1 cellular context compared by ENCODE assay signal in the genomic region with DNA sequence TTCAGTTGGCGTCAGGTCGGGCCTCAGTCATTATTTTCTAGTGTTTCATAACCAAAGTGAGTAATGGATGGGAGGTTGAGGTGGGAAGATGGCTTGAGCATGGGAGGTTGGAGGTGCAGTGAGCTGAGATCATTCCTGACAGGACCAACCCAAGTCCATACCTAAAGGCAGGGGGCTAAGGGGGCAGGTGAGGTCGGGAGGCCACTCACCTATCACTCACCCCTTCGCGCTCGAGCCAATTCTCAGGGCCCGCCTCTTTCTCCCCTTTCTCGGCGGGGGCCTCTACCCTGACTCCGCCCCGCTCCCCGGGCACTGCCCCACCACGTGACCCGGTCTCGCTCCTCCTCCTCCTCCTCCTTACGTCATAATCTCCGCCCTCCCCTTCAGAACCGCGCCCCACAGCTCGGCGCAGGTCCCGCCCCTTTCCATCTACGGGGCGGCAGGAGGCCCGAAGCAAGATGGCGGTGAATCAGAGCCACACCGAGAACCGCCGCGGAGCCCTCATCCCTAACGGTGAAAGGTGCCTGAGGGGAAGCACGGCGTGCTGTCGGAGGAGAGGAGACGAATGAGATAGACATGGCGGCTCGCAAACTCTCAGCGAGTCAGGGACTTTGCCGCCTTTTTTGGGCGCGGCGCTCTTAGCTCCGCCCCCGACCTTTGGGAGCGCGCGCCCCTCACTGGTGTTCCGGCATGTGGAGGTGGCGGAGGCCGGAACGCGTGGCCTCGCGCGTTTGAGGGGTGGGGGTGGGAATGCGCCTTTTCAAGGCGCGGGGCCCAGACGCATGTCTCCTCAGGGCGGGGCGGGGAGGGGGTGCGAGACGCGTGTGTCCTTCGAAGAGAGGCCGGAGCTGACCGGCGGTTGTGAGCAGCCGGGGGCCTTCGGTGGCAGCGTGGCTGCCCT.
TF ChIP-seq lines count a peak whose summit lies in the region.

A gene with protein sequence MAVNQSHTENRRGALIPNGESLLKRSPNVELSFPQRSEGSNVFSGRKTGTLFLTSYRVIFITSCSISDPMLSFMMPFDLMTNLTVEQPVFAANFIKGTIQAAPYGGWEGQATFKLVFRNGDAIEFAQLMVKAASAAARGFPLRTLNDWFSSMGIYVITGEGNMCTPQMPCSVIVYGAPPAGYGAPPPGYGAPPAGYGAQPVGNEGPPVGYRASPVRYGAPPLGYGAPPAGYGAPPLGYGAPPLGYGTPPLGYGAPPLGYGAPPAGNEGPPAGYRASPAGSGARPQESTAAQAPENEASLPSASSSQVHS (plus strand): TSS at position 428 of the 901 bp plus-strand sequence. CDS start 31 bp downstream, at position 459.

TF ChIP-seq in K562, 482 proteins besides CTCF, POLR2A, EP300 and RAD21 (continues in another document):
- TF ChIP-seq, protein P1, sequence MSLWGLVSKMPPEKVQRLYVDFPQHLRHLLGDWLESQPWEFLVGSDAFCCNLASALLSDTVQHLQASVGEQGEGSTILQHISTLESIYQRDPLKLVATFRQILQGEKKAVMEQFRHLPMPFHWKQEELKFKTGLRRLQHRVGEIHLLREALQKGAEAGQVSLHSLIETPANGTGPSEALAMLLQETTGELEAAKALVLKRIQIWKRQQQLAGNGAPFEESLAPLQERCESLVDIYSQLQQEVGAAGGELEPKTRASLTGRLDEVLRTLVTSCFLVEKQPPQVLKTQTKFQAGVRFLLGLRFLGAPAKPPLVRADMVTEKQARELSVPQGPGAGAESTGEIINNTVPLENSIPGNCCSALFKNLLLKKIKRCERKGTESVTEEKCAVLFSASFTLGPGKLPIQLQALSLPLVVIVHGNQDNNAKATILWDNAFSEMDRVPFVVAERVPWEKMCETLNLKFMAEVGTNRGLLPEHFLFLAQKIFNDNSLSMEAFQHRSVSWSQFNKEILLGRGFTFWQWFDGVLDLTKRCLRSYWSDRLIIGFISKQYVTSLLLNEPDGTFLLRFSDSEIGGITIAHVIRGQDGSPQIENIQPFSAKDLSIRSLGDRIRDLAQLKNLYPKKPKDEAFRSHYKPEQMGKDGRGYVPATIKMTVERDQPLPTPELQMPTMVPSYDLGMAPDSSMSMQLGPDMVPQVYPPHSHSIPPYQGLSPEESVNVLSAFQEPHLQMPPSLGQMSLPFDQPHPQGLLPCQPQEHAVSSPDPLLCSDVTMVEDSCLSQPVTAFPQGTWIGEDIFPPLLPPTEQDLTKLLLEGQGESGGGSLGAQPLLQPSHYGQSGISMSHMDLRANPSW (CRISPR knock-in tag; IDR thresholded peaks at IDR 0.05): no peak
- TF ChIP-seq, protein P2, sequence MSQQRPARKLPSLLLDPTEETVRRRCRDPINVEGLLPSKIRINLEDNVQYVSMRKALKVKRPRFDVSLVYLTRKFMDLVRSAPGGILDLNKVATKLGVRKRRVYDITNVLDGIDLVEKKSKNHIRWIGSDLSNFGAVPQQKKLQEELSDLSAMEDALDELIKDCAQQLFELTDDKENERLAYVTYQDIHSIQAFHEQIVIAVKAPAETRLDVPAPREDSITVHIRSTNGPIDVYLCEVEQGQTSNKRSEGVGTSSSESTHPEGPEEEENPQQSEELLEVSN (IDR thresholded peaks at IDR 0.05; ENCODE audit: borderline replicate concordance in 1 of 2, extremely low read depth in 1 of 2, insufficient read depth in 1 of 2, insufficient read length in 1 of 2, low read depth in 1 of 2, low read length in 1 of 2, poor library complexity in 1 of 2, severe bottlenecking in 1 of 2): peak; percentile 36 to 61
- TF ChIP-seq, protein P3, sequence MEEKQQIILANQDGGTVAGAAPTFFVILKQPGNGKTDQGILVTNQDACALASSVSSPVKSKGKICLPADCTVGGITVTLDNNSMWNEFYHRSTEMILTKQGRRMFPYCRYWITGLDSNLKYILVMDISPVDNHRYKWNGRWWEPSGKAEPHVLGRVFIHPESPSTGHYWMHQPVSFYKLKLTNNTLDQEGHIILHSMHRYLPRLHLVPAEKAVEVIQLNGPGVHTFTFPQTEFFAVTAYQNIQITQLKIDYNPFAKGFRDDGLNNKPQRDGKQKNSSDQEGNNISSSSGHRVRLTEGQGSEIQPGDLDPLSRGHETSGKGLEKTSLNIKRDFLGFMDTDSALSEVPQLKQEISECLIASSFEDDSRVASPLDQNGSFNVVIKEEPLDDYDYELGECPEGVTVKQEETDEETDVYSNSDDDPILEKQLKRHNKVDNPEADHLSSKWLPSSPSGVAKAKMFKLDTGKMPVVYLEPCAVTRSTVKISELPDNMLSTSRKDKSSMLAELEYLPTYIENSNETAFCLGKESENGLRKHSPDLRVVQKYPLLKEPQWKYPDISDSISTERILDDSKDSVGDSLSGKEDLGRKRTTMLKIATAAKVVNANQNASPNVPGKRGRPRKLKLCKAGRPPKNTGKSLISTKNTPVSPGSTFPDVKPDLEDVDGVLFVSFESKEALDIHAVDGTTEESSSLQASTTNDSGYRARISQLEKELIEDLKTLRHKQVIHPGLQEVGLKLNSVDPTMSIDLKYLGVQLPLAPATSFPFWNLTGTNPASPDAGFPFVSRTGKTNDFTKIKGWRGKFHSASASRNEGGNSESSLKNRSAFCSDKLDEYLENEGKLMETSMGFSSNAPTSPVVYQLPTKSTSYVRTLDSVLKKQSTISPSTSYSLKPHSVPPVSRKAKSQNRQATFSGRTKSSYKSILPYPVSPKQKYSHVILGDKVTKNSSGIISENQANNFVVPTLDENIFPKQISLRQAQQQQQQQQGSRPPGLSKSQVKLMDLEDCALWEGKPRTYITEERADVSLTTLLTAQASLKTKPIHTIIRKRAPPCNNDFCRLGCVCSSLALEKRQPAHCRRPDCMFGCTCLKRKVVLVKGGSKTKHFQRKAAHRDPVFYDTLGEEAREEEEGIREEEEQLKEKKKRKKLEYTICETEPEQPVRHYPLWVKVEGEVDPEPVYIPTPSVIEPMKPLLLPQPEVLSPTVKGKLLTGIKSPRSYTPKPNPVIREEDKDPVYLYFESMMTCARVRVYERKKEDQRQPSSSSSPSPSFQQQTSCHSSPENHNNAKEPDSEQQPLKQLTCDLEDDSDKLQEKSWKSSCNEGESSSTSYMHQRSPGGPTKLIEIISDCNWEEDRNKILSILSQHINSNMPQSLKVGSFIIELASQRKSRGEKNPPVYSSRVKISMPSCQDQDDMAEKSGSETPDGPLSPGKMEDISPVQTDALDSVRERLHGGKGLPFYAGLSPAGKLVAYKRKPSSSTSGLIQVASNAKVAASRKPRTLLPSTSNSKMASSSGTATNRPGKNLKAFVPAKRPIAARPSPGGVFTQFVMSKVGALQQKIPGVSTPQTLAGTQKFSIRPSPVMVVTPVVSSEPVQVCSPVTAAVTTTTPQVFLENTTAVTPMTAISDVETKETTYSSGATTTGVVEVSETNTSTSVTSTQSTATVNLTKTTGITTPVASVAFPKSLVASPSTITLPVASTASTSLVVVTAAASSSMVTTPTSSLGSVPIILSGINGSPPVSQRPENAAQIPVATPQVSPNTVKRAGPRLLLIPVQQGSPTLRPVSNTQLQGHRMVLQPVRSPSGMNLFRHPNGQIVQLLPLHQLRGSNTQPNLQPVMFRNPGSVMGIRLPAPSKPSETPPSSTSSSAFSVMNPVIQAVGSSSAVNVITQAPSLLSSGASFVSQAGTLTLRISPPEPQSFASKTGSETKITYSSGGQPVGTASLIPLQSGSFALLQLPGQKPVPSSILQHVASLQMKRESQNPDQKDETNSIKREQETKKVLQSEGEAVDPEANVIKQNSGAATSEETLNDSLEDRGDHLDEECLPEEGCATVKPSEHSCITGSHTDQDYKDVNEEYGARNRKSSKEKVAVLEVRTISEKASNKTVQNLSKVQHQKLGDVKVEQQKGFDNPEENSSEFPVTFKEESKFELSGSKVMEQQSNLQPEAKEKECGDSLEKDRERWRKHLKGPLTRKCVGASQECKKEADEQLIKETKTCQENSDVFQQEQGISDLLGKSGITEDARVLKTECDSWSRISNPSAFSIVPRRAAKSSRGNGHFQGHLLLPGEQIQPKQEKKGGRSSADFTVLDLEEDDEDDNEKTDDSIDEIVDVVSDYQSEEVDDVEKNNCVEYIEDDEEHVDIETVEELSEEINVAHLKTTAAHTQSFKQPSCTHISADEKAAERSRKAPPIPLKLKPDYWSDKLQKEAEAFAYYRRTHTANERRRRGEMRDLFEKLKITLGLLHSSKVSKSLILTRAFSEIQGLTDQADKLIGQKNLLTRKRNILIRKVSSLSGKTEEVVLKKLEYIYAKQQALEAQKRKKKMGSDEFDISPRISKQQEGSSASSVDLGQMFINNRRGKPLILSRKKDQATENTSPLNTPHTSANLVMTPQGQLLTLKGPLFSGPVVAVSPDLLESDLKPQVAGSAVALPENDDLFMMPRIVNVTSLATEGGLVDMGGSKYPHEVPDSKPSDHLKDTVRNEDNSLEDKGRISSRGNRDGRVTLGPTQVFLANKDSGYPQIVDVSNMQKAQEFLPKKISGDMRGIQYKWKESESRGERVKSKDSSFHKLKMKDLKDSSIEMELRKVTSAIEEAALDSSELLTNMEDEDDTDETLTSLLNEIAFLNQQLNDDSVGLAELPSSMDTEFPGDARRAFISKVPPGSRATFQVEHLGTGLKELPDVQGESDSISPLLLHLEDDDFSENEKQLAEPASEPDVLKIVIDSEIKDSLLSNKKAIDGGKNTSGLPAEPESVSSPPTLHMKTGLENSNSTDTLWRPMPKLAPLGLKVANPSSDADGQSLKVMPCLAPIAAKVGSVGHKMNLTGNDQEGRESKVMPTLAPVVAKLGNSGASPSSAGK (IDR thresholded peaks at IDR 0.05): 0 out of 2 replicates have a peak, but pooled peaks have one; percentile 28
- TF ChIP-seq YY1 (IDR thresholded peaks at IDR 0.05; ENCODE audit: borderline replicate concordance in 1 of 3, control insufficient read depth in 1 of 3, extremely low read depth in 1 of 3, insufficient read depth in 3 of 3, insufficient read length in 1 of 3, insufficient replicate concordance in 2 of 3, low read depth in 1 of 3, low read length in 2 of 3) (peak in 2 of 3 experiments; percentile 37 to 77), ZNF184 (CRISPR knock-in tag; IDR thresholded peaks at IDR 0.05) (no peak), MXI1 (IDR thresholded peaks at IDR 0.05; ENCODE audit: low read depth, low read length) (no peak), ZNF561 (CRISPR knock-in tag; conservative IDR thresholded peaks at IDR 0.05) (no peak), CREM (IDR thresholded peaks at IDR 0.05; ENCODE audit: low read depth) (0 out of 2 replicates have a peak, but pooled peaks have one; percentile 22), CCNT2 (IDR thresholded peaks at IDR 0.05; ENCODE audit: borderline replicate concordance, extremely low read depth, insufficient read length, low read depth, low read length) (no peak), POLR2AphosphoS5 (IDR thresholded peaks at IDR 0.05; ENCODE audit: control insufficient read depth, insufficient read depth, low read depth, low read length) (no peak), PPARD (CRISPR knock-in tag; IDR thresholded peaks at IDR 0.05) (no peak), ATF7 (IDR thresholded peaks at IDR 0.05) (peak; percentile 35; the same call in 1 of the 2 replicates), CBFA2T2 (conservative IDR thresholded peaks at IDR 0.05) (0 out of 2 replicates have a peak, but pooled peaks have one; percentile 33), ILF3 (IDR thresholded peaks at IDR 0.05; ENCODE audit: borderline replicate concordance) (no peak), MAFK (IDR thresholded peaks at IDR 0.05; ENCODE audit: low read length) (no peak), ADNP (tag; IDR thresholded peaks at IDR 0.05) (no peak), TOE1 (IDR thresholded peaks at IDR 0.05; ENCODE audit: borderline replicate concordance) (peak; percentile 79; the same call in 1 of the 2 replicates), TOE1 (CRISPR knock-in tag; IDR thresholded peaks at IDR 0.05; ENCODE audit: borderline replicate concordance, low read depth) (no peak), NFE2 (IDR thresholded peaks at IDR 0.05; ENCODE audit: low read depth) (no peak), SP1 (CRISPR knock-in tag; IDR thresholded peaks at IDR 0.05) (no peak), RAD51 (IDR thresholded peaks at IDR 0.05; ENCODE audit: borderline replicate concordance, low read depth) (peak; percentile 83)
- TF ChIP-seq, protein P4, sequence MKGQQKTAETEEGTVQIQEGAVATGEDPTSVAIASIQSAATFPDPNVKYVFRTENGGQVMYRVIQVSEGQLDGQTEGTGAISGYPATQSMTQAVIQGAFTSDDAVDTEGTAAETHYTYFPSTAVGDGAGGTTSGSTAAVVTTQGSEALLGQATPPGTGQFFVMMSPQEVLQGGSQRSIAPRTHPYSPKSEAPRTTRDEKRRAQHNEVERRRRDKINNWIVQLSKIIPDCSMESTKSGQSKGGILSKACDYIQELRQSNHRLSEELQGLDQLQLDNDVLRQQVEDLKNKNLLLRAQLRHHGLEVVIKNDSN (CRISPR knock-in tag; IDR thresholded peaks at IDR 0.05): peak; percentile 87
- TF ChIP-seq, protein P5, sequence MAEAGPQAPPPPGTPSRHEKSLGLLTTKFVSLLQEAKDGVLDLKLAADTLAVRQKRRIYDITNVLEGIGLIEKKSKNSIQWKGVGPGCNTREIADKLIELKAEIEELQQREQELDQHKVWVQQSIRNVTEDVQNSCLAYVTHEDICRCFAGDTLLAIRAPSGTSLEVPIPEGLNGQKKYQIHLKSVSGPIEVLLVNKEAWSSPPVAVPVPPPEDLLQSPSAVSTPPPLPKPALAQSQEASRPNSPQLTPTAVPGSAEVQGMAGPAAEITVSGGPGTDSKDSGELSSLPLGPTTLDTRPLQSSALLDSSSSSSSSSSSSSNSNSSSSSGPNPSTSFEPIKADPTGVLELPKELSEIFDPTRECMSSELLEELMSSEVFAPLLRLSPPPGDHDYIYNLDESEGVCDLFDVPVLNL (CRISPR knock-in tag; IDR thresholded peaks at IDR 0.05; ENCODE audit: low read depth): no peak
- TF ChIP-seq, protein P6, sequence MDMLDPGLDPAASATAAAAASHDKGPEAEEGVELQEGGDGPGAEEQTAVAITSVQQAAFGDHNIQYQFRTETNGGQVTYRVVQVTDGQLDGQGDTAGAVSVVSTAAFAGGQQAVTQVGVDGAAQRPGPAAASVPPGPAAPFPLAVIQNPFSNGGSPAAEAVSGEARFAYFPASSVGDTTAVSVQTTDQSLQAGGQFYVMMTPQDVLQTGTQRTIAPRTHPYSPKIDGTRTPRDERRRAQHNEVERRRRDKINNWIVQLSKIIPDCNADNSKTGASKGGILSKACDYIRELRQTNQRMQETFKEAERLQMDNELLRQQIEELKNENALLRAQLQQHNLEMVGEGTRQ (CRISPR knock-in tag; IDR thresholded peaks at IDR 0.05): peak; percentile 86
- TF ChIP-seq, protein P7, sequence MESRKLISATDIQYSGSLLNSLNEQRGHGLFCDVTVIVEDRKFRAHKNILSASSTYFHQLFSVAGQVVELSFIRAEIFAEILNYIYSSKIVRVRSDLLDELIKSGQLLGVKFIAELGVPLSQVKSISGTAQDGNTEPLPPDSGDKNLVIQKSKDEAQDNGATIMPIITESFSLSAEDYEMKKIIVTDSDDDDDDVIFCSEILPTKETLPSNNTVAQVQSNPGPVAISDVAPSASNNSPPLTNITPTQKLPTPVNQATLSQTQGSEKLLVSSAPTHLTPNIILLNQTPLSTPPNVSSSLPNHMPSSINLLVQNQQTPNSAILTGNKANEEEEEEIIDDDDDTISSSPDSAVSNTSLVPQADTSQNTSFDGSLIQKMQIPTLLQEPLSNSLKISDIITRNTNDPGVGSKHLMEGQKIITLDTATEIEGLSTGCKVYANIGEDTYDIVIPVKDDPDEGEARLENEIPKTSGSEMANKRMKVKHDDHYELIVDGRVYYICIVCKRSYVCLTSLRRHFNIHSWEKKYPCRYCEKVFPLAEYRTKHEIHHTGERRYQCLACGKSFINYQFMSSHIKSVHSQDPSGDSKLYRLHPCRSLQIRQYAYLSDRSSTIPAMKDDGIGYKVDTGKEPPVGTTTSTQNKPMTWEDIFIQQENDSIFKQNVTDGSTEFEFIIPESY (CRISPR knock-in tag; IDR thresholded peaks at IDR 0.05): 0 out of 2 replicates have a peak, but pooled peaks have one; percentile 59
